In the genomic region with DNA sequence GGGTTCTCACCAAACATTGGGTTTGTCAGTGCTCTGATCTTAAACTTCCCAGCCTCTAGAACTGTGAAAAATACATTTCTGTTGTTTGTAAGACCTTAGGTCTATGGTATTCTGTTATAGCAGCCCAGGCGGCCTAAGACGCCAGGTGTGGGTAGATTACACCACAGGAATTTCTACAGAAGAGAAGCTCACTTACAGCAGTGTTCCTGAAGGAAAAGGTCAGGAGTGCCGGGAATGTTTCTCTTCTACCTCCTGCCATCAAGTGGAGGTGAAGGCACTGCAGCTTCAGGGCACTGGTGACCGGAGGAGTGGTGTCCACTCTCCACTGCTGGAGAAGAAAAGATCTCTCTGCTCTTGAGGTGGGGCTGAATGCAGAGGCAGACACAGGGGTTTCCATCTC, we compare ENCODE assay signal across 16 cellular contexts. TPM values are rescaled to one million over a fixed set of nuclear protein-coding genes. Genes with fewer than 3 reads are reported as not detected.
"Had no signal": no experiment of that assay in that cellular context is flagged by ENCODE, and none has a peak within 500 bp of the region (broad histone marks: within the 10 kb centered on the region; RNA-seq: fewer than 3 reads in every experiment).

No MANE protein-coding gene starts in this region.

- ATAC-seq: psoas muscle, T-cell had no signal

- H3K36me3 ChIP-seq: left lung, sigmoid colon, upper lobe of left lung had no signal

- H3K9me3 ChIP-seq: left lung, psoas muscle, sigmoid colon, upper lobe of left lung had no signal

- H3K27ac ChIP-seq: left lung, psoas muscle, sigmoid colon, upper lobe of left lung had no signal

- H3K4me1 ChIP-seq: left lung, psoas muscle, sigmoid colon, upper lobe of left lung had no signal

- H3K4me3 ChIP-seq: left lung, psoas muscle, sigmoid colon, upper lobe of left lung had no signal

- H3K27me3 ChIP-seq: left lung, sigmoid colon, upper lobe of left lung had no signal

- DNase-seq: activated B cell treated with CpG ODN at 0.5 μM for 24 hours; activated CD4-positive, alpha-beta T cell treated with anti-CD3 and anti-CD28 coated beads, Interleukin-2, amount 10 ng/mL, durations not matched to agents 24 days and 14 days; activated CD8-positive, alpha-beta memory T cell treated with anti-CD3 and anti-CD28 coated beads for 24 hours; activated naive CD4-positive, alpha-beta T cell treated with anti-CD3 and anti-CD28 coated beads for 36 hours; dermis blood vessel endothelial cell; endodermal cell; immature natural killer cell; left lung; mesendoderm; nephron progenitor cell; psoas muscle; sigmoid colon; stimulated activated CD4-positive, alpha-beta T cell treated with anti-CD3 and anti-CD28 coated beads, Interleukin-12 subunit alpha, Interleukin-12 subunit beta, amount 100 ng/mL, for 4 hours; stimulated activated naive CD4-positive, alpha-beta T cell treated with Interleukin-2 at 50 U/mL for 16 hours; T-cell; upper lobe of left lung had no signal

RNA-seq across cellular contexts. Expression of a gene that starts 45.7 kb away (rescaled TPM):
- polyA plus RNA-seq: immature natural killer cell had no signal
